8 cellular contexts compared by ENCODE assay signal in the genomic region with DNA sequence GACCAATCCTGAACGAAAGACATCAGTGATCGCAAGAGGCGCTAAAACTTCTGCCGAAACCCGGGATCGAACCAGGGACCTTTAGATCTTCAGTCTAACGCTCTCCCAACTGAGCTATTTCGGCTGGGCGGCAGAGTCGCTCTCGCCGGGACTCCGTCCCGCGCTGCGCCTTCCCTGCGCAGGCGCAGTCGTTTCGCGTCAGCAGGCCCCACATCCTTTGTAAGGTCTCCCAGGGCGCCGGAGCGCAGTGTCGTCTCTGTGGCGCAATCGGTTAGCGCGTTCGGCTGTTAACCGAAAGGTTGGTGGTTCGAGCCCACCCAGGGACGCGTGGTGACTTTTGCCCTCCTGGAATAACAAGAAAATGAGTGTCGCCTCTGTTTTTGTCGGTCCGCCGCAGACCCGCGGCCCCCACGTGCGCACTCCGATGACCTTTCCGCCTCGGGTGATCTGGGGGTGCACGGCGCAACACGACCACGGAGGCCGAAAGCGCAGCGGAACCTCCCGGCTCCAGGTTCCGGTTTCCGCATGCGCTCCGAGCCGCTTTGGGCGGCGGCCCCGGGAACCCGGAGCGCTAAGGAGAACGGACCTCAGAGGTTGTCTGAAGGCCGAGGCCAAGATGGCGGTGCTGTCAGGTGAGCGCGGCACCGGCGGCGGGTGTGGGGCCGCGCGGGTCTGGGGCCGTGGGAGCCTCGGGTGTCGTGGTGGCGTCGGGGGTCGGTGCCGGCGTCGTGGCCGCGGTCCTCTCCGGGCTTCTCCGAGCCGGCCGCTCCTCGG. TPM values are rescaled to one million over a fixed set of nuclear protein-coding genes. Genes with fewer than 3 reads are reported as not detected.
A peak's percentile ranks its signal among the peaks of the same experiment; 100 is the strongest.
DNase-seq lines count a peak whose midpoint lies in the region; ATAC-seq and TF ChIP-seq lines count a peak whose summit lies in the region.

A gene (plus strand): TSS at position 597 of the 774 bp plus-strand sequence. CDS start 20 bp downstream, at position 617.

- peak within 1 kb of the TSS; percentile 95 to 97 for H3K4me3 ChIP-seq in esophagus (ENCODE audit: low read depth in 1 of 2, low read length in 2 of 2)
- peak within 1 kb of the TSS; percentile 63 to 94 for H3K4me3 ChIP-seq in muscle layer of colon (ENCODE audit: low read depth in 1 of 2, low read length in 2 of 2)

- peak within 1 kb of the TSS; percentile 72 for H3K9ac ChIP-seq in muscle layer of colon (ENCODE audit: low read length)

- H3K27ac ChIP-seq in esophagus (ENCODE audit: low read depth in 2 of 2, low read length in 1 of 2) = peak within 1 kb of the TSS; percentile 90 to 97
- peak within 1 kb of the TSS; percentile 95 for H3K27ac ChIP-seq in muscle layer of colon (ENCODE audit: low read depth, low read length)

- DNase-seq in DMS79 (lab: John Stamatoyannopoulos, UW) = peak; percentile 70
- peak; percentile 94 for DNase-seq in KG1 (lab: John Stamatoyannopoulos, UW)
- peak; percentile 100 for DNase-seq in activated T-cell treated with anti-CD3 and anti-CD28 coated beads, Interleukin-2, amount 50 U/mL, for 1 hour
- peak; percentile 84 for DNase-seq in stimulated activated CD8-positive, alpha-beta memory T cell treated with anti-CD3 and anti-CD28 coated beads, Interleukin-7, amount 100 ng/mL, for 24 hours (ENCODE audit: low read depth)

- 0 to 1% methylated on average over 85 to 90 of the region's 90 CpGs for WGBS in esophagus, 2 donors

- peaks cover under 1 to 7% of the 10 kb centered on the region in 2 donors for H3K36me3 ChIP-seq in esophagus (ENCODE audit: control insufficient read depth in 2 of 2, insufficient read depth in 2 of 2, low read length in 1 of 2)
- peaks cover 12% of the 10 kb centered on the region for H3K36me3 ChIP-seq in muscle layer of colon (ENCODE audit: insufficient read depth, low read length)

- H3K4me1 ChIP-seq in esophagus (ENCODE audit: control insufficient read depth in 2 of 2, insufficient read depth in 2 of 2, low read length in 1 of 2) = peaks cover 0 to 10% of the 10 kb centered on the region in 2 donors
- H3K4me1 ChIP-seq in muscle layer of colon (ENCODE audit: insufficient read depth, low read length) = peaks cover 19% of the 10 kb centered on the region

- peak; percentile 63 for ATAC-seq in GM21723 (IDR thresholded peaks at IDR 0.05; ENCODE audit: unreplicated experiment)

- H3K9me3 ChIP-seq in esophagus (ENCODE audit: control insufficient read depth in 2 of 2, insufficient read depth in 1 of 2, low read depth in 1 of 2, low read length in 1 of 2) (no peaks in the 10 kb centered on the region), muscle layer of colon (ENCODE audit: low read length) (no peaks in the 10 kb centered on the region)

- no peaks in the 10 kb centered on the region for H3K27me3 ChIP-seq in esophagus (ENCODE audit: control insufficient read depth in 1 of 2, insufficient read depth in 2 of 2, low read length in 2 of 2)
- H3K27me3 ChIP-seq in muscle layer of colon (ENCODE audit: control insufficient read depth in 1 of 2, insufficient read depth in 2 of 2, low read length in 2 of 2) = no peaks in the 10 kb centered on the region

TF ChIP-seq in PFSK-1, 5 proteins besides CTCF, POLR2A, EP300 and RAD21:
- TF ChIP-seq FOXP2 (optimal IDR thresholded peaks at IDR 0.05; ENCODE audit: borderline replicate concordance, extremely low read depth, extremely low read length, insufficient read depth) (peak; percentile 91), TAF1 (IDR thresholded peaks at IDR 0.05; ENCODE audit: borderline replicate concordance, insufficient read depth, low read length) (peak; percentile 88), POLR2AphosphoS5 (IDR thresholded peaks at IDR 0.05; ENCODE audit: low read depth, low read length) (0 out of 2 replicates have a peak, but pooled peaks have one; percentile 48), SIN3A (IDR thresholded peaks at IDR 0.05; ENCODE audit: borderline replicate concordance, insufficient read depth, low read length) (no peak; the same call in 1 of the 2 replicates)
- TF ChIP-seq, protein P1, sequence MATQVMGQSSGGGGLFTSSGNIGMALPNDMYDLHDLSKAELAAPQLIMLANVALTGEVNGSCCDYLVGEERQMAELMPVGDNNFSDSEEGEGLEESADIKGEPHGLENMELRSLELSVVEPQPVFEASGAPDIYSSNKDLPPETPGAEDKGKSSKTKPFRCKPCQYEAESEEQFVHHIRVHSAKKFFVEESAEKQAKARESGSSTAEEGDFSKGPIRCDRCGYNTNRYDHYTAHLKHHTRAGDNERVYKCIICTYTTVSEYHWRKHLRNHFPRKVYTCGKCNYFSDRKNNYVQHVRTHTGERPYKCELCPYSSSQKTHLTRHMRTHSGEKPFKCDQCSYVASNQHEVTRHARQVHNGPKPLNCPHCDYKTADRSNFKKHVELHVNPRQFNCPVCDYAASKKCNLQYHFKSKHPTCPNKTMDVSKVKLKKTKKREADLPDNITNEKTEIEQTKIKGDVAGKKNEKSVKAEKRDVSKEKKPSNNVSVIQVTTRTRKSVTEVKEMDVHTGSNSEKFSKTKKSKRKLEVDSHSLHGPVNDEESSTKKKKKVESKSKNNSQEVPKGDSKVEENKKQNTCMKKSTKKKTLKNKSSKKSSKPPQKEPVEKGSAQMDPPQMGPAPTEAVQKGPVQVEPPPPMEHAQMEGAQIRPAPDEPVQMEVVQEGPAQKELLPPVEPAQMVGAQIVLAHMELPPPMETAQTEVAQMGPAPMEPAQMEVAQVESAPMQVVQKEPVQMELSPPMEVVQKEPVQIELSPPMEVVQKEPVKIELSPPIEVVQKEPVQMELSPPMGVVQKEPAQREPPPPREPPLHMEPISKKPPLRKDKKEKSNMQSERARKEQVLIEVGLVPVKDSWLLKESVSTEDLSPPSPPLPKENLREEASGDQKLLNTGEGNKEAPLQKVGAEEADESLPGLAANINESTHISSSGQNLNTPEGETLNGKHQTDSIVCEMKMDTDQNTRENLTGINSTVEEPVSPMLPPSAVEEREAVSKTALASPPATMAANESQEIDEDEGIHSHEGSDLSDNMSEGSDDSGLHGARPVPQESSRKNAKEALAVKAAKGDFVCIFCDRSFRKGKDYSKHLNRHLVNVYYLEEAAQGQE (IDR thresholded peaks at IDR 0.05; ENCODE audit: insufficient read depth in 1 of 2, low read depth in 2 of 2, low read length in 2 of 2) = no peak; a peak in 1 of 4 replicates

RNA-seq across cellular contexts. Expression of the gene that starts here (rescaled TPM):
- polyA plus RNA-seq in PFSK-1 (2012; ENCODE audit: insufficient read length, low read depth) = 475 TPM
- 100 to 1,000 TPM; 106 to 160 TPM for polyA plus RNA-seq in esophagus

Comparison
In these comparisons a context has a peak if more than half of its experiments do, and no peak if none do; other contexts are left out.
1. Peak in every context shown above with its lines: DNase-seq, ATAC-seq, H3K4me3 ChIP-seq and H3K27ac ChIP-seq.